ENCODE assay signal across 22 cellular contexts in genomic region chr17:30222741-30223175, GRCh38. TPM values are rescaled to one million over a fixed set of nuclear protein-coding genes. Genes with fewer than 3 reads are reported as not detected.
"Had no signal": no experiment of that assay in that cellular context is flagged by ENCODE, and none has a peak within 500 bp of the region (broad histone marks: within the 10 kb centered on the region; RNA-seq: fewer than 3 reads in every experiment).

No MANE protein-coding gene starts in this region.

- H3K27ac ChIP-seq: colonic mucosa, esophagus squamous epithelium, tibial artery, uterus had no signal

- H3K36me3 Mint-ChIP-seq: activated naive CD8-positive, alpha-beta T cell treated with anti-CD3 and anti-CD28 coated beads for 36 hours; brain; stimulated activated naive B cell treated with anti-CD40 and anti-IgM and Interleukin-4, amounts not matched to agents 10 μg/mL and 1 μg/mL and 100 μg/mL, for 72 hours had no signal

- H3K36me3 ChIP-seq: colonic mucosa, tibial artery, uterus had no signal

- FAIRE-seq: endothelial cell of umbilical vein had no signal

- H3K4me3 ChIP-seq: colonic mucosa, esophagus squamous epithelium, tibial artery, uterus had no signal

- H3K4me1 Mint-ChIP-seq: activated B cell treated with CpG ODN at 0.5 μM for 24 hours; activated naive CD8-positive, alpha-beta T cell treated with anti-CD3 and anti-CD28 coated beads for 36 hours; T-helper 17 cell had no signal

- H3K4me1 ChIP-seq: colonic mucosa, tibial artery, uterus had no signal

- H3K27ac Mint-ChIP-seq: activated B cell treated with CpG ODN at 0.5 μM for 24 hours; activated CD8-positive, alpha-beta T cell treated with anti-CD3 and anti-CD28 coated beads for 36 hours; activated naive CD8-positive, alpha-beta T cell treated with anti-CD3 and anti-CD28 coated beads for 36 hours; brain; nephron progenitor cell; stimulated activated naive B cell treated with anti-CD40 and anti-IgM and Interleukin-4, amounts not matched to agents 10 μg/mL and 1 μg/mL and 100 μg/mL, for 72 hours; T-helper 17 cell had no signal

- DNase-seq: activated B cell treated with CpG ODN at 0.5 μM for 24 hours; activated CD4-positive, alpha-beta T cell treated with anti-CD3 and anti-CD28 coated beads for 48 hours; activated CD8-positive, alpha-beta memory T cell treated with anti-CD3 and anti-CD28 coated beads, Interleukin-2, amount 50 U/mL, for 4 hours; activated CD8-positive, alpha-beta T cell treated with anti-CD3 and anti-CD28 coated beads for 36 hours; activated gamma-delta T cell treated with Interleukin-2 at 50 U/mL for 16 hours; activated naive CD8-positive, alpha-beta T cell treated with anti-CD3 and anti-CD28 coated beads for 36 hours; activated T-cell treated with anti-CD3 and anti-CD28 coated beads, Interleukin-2, amount 50 U/mL, for 48 hours; amygdala; central memory CD4-positive, alpha-beta T cell; colonic mucosa; effector CD4-positive, alpha-beta T cell; esophagus squamous epithelium; hippocampal formation; mesendoderm; nephron progenitor cell; stimulated activated naive B cell treated with anti-CD40 and anti-IgM and Interleukin-4, amounts not matched to agents 10 μg/mL and 1 μg/mL and 100 μg/mL, for 72 hours; T-helper 17 cell; uterus had no signal

- H3K9me3 Mint-ChIP-seq: activated B cell treated with CpG ODN at 0.5 μM for 24 hours; activated CD8-positive, alpha-beta T cell treated with anti-CD3 and anti-CD28 coated beads for 36 hours; activated naive CD8-positive, alpha-beta T cell treated with anti-CD3 and anti-CD28 coated beads for 36 hours; nephron progenitor cell; stimulated activated naive B cell treated with anti-CD40 and anti-IgM and Interleukin-4, amounts not matched to agents 10 μg/mL and 1 μg/mL and 100 μg/mL, for 72 hours had no signal

- H3K4me3 Mint-ChIP-seq: activated B cell treated with CpG ODN at 0.5 μM for 24 hours; activated CD8-positive, alpha-beta T cell treated with anti-CD3 and anti-CD28 coated beads for 36 hours; activated naive CD8-positive, alpha-beta T cell treated with anti-CD3 and anti-CD28 coated beads for 36 hours; nephron progenitor cell; stimulated activated naive B cell treated with anti-CD40 and anti-IgM and Interleukin-4, amounts not matched to agents 10 μg/mL and 1 μg/mL and 100 μg/mL, for 72 hours; T-helper 17 cell had no signal

- H3K9me3 ChIP-seq: colonic mucosa, esophagus squamous epithelium, tibial artery, uterus had no signal

- H3K27me3 ChIP-seq: colonic mucosa, esophagus squamous epithelium, tibial artery, uterus had no signal

- H3K27me3 Mint-ChIP-seq: activated B cell treated with CpG ODN at 0.5 μM for 24 hours; activated CD8-positive, alpha-beta T cell treated with anti-CD3 and anti-CD28 coated beads for 36 hours; activated naive CD8-positive, alpha-beta T cell treated with anti-CD3 and anti-CD28 coated beads for 36 hours had no signal

RNA-seq across cellular contexts. Expression of gene SLC6A4, which starts 12.7 kb away (rescaled TPM):
- total RNA-seq: activated B cell treated with CpG ODN at 0.5 μM for 24 hours; activated CD8-positive, alpha-beta T cell treated with anti-CD3 and anti-CD28 coated beads for 36 hours; activated naive CD8-positive, alpha-beta T cell treated with anti-CD3 and anti-CD28 coated beads for 36 hours; endothelial cell of umbilical vein; fibroblast of villous mesenchyme had no signal
